ENCODE assay signal across 8 cellular contexts in the genomic region with DNA sequence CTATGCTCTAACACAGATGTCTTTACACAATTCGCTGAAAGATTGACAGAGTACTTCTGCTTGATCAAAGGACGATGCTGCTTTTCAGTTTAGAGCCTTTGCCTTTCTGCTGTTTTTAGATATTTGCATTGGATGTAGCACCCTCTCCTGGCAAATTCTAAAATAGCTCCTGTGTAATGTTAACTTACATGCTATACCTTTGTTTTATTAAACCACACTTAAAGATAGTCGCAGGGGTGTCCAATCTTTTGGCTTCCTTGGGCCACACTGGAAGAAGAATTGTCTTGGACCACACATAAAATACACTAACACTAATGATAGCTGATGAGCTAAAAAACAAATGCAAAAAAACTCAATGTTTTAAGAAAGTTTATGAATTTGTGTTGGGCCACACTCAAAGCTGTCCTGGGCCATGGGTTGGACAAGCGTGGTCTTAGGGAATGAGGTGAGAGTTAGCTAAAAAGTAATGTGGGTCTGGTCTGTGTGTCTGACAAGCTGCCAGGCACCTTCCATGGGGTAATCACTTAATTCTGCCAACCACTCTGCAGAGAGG.
DNase-seq lines count a peak whose midpoint lies in the region; ATAC-seq and TF ChIP-seq lines count a peak whose summit lies in the region.

No MANE protein-coding gene starts in this region.

- no peak overlapping the region for H3K27ac Mint-ChIP-seq in naive B cell

- peak; percentile 32 to 58 for ATAC-seq in naive B cell (ENCODE audit: low read depth in 2 of 2)
- ATAC-seq in GM18517 (IDR thresholded peaks at IDR 0.05; ENCODE audit: unreplicated experiment), result no peak
- no peak for ATAC-seq in HG03139 (IDR thresholded peaks at IDR 0.05; ENCODE audit: unreplicated experiment)

- no peaks in the 10 kb centered on the region for H3K36me3 Mint-ChIP-seq in naive B cell

- no peaks in the 10 kb centered on the region for H3K9me3 Mint-ChIP-seq in naive B cell

- H3K27me3 Mint-ChIP-seq in naive B cell, result no peaks in the 10 kb centered on the region

- peak; percentile 68 for DNase-seq in AG08395 (ENCODE audit: low spot score)
- peak; percentile 28 for DNase-seq in GDM1 (lab: John Stamatoyannopoulos, UW)
- DNase-seq in LoVo (ENCODE audit: low spot score), result peak; percentile 44
- peak; percentile 57 for DNase-seq in SKM-1 treated with dmso at 0.1 percent for 144 hours (lab: John Stamatoyannopoulos, UW; ENCODE audit: unreplicated experiment)
- peak; percentile 31 to 54 for DNase-seq in erythroblast (lab: John Stamatoyannopoulos, UW)
- peak; percentile 44 for DNase-seq in naive B cell

- no peak for TF ChIP-seq POLR2A in erythroblast (IDR thresholded peaks at IDR 0.05; ENCODE audit: low read length)

- no peaks in the 10 kb centered on the region for H3K4me1 Mint-ChIP-seq in naive B cell

- no peak overlapping the region for H3K4me3 Mint-ChIP-seq in naive B cell

Comparison
In these comparisons a context has a peak if more than half of its experiments do, and no peak if none do; other contexts are left out.
1. ATAC-seq: peak in naive B cell (2 of 2); none in GM18517 (single experiment) and HG03139 (single experiment).
2. Peak in every context shown above with its lines, with median percentiles within 50 percentile points of each other: DNase-seq.